Comparison of ENCODE assay signal across 1 cellular context in the genomic region with DNA sequence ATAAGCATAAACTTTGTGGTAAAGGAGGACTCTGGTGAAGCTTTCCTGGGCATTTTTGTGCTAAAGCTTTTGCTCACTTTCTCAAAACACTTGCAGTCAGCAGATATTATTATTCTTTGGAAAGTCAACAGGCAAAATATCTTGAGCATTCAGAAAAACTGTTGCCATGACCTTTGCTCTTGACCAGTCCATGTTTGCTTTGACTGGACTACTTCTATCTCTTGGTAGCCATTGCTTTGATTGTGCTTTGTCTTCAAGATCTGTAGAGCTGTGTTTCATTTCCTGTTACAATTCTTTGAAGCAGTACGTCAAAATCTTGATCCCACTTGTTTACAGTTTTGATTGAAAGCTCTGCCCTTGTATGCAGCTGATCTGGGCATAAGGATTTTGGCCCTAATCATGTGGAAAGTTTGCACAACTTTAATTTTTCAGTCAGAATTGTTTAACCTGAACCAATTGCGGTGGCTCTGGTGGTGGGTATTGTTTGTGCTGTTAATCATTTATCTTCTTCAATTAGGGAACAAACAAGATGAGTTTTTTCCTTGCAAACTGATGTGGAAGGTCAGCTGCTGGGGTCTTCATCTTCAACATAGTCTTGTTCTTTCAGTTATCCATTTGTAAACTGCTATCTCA.
TF ChIP-seq lines count a peak whose summit lies in the region.

No MANE protein-coding gene starts in this region.

TF ChIP-seq in HepG2, 621 proteins besides CTCF, POLR2A, EP300 and RAD21 (continued from another document and continues in another):
- TF ChIP-seq, protein P1, sequence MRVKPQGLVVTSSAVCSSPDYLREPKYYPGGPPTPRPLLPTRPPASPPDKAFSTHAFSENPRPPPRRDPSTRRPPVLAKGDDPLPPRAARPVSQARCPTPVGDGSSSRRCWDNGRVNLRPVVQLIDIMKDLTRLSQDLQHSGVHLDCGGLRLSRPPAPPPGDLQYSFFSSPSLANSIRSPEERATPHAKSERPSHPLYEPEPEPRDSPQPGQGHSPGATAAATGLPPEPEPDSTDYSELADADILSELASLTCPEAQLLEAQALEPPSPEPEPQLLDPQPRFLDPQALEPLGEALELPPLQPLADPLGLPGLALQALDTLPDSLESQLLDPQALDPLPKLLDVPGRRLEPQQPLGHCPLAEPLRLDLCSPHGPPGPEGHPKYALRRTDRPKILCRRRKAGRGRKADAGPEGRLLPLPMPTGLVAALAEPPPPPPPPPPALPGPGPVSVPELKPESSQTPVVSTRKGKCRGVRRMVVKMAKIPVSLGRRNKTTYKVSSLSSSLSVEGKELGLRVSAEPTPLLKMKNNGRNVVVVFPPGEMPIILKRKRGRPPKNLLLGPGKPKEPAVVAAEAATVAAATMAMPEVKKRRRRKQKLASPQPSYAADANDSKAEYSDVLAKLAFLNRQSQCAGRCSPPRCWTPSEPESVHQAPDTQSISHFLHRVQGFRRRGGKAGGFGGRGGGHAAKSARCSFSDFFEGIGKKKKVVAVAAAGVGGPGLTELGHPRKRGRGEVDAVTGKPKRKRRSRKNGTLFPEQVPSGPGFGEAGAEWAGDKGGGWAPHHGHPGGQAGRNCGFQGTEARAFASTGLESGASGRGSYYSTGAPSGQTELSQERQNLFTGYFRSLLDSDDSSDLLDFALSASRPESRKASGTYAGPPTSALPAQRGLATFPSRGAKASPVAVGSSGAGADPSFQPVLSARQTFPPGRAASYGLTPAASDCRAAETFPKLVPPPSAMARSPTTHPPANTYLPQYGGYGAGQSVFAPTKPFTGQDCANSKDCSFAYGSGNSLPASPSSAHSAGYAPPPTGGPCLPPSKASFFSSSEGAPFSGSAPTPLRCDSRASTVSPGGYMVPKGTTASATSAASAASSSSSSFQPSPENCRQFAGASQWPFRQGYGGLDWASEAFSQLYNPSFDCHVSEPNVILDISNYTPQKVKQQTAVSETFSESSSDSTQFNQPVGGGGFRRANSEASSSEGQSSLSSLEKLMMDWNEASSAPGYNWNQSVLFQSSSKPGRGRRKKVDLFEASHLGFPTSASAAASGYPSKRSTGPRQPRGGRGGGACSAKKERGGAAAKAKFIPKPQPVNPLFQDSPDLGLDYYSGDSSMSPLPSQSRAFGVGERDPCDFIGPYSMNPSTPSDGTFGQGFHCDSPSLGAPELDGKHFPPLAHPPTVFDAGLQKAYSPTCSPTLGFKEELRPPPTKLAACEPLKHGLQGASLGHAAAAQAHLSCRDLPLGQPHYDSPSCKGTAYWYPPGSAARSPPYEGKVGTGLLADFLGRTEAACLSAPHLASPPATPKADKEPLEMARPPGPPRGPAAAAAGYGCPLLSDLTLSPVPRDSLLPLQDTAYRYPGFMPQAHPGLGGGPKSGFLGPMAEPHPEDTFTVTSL (CRISPR knock-in tag; IDR thresholded peaks at IDR 0.05; ENCODE audit: borderline replicate concordance), result no peak
- TF ChIP-seq ZNF326 (CRISPR knock-in tag; IDR thresholded peaks at IDR 0.05; ENCODE audit: borderline replicate concordance) (no peak), RARA (CRISPR knock-in tag; IDR thresholded peaks at IDR 0.05) (peak; percentile 44; the same call in 1 of the 2 replicates), MEIS2 (CRISPR knock-in tag; IDR thresholded peaks at IDR 0.05) (no peak), ZNF776 (CRISPR knock-in tag; IDR thresholded peaks at IDR 0.05) (no peak), ZSCAN29 (CRISPR knock-in tag; conservative IDR thresholded peaks at IDR 0.05) (no peak), ZBTB8A (CRISPR knock-in tag; IDR thresholded peaks at IDR 0.05; ENCODE audit: borderline replicate concordance, low read depth) (no peak), WIZ (CRISPR knock-in tag; IDR thresholded peaks at IDR 0.05) (no peak), HNF4A (CRISPR knock-in tag; IDR thresholded peaks at IDR 0.05) (peak; percentile 86), TBP (CRISPR knock-in tag; IDR thresholded peaks at IDR 0.05) (no peak), ZNF121 (CRISPR knock-in tag; IDR thresholded peaks at IDR 0.05) (no peak), ZNF563 (CRISPR knock-in tag; IDR thresholded peaks at IDR 0.05) (no peak), NCOA1 (CRISPR knock-in tag; IDR thresholded peaks at IDR 0.05) (no peak), ZNF274 (CRISPR knock-in tag; IDR thresholded peaks at IDR 0.05) (no peak), SMAD9 (CRISPR knock-in tag; IDR thresholded peaks at IDR 0.05) (no peak), BORCS8-MEF2B (CRISPR knock-in tag; IDR thresholded peaks at IDR 0.05) (no peak), MBNL3 (CRISPR knock-in tag; conservative IDR thresholded peaks at IDR 0.05) (no peak), RBM39 (IDR thresholded peaks at IDR 0.05; ENCODE audit: low read depth, low read length, poor library complexity, severe bottlenecking) (no peak), PTBP1 (IDR thresholded peaks at IDR 0.05; ENCODE audit: low read depth, low read length, poor library complexity, severe bottlenecking) (no peak), FOSL1 (CRISPR knock-in tag; IDR thresholded peaks at IDR 0.05; ENCODE audit: borderline replicate concordance) (no peak), HMGA1 (CRISPR knock-in tag; conservative IDR thresholded peaks at IDR 0.05) (no peak), ZBTB7A (CRISPR knock-in tag; IDR thresholded peaks at IDR 0.05) (no peak), ONECUT2 (CRISPR knock-in tag; IDR thresholded peaks at IDR 0.05) (no peak), RXRB (CRISPR knock-in tag; IDR thresholded peaks at IDR 0.05; ENCODE audit: borderline replicate concordance) (peak; percentile 8; the same call in 1 of the 2 replicates), NR2F6 (IDR thresholded peaks at IDR 0.05) (peak; percentile 58), NR2F6 (CRISPR knock-in tag; IDR thresholded peaks at IDR 0.05) (no peak), ELF4 (CRISPR knock-in tag; IDR thresholded peaks at IDR 0.05; ENCODE audit: borderline replicate concordance) (no peak), TMF1 (CRISPR knock-in tag; IDR thresholded peaks at IDR 0.05; ENCODE audit: low read depth) (no peak), POGZ (CRISPR knock-in tag; IDR thresholded peaks at IDR 0.05) (peak; percentile 83), ZNF160 (CRISPR knock-in tag; IDR thresholded peaks at IDR 0.05) (no peak), ZNF292 (CRISPR knock-in tag; IDR thresholded peaks at IDR 0.05; ENCODE audit: borderline replicate concordance, low read depth) (no peak), PHF8 (CRISPR knock-in tag; IDR thresholded peaks at IDR 0.05) (no peak), PAWR (CRISPR knock-in tag; IDR thresholded peaks at IDR 0.05; ENCODE audit: borderline replicate concordance) (no peak)
- TF ChIP-seq, protein P2, sequence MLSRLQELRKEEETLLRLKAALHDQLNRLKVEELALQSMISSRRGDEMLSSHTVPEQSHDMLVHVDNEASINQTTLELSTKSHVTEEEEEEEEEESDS (CRISPR knock-in tag; IDR thresholded peaks at IDR 0.05; ENCODE audit: borderline replicate concordance), result no peak
- TF ChIP-seq, protein P3, sequence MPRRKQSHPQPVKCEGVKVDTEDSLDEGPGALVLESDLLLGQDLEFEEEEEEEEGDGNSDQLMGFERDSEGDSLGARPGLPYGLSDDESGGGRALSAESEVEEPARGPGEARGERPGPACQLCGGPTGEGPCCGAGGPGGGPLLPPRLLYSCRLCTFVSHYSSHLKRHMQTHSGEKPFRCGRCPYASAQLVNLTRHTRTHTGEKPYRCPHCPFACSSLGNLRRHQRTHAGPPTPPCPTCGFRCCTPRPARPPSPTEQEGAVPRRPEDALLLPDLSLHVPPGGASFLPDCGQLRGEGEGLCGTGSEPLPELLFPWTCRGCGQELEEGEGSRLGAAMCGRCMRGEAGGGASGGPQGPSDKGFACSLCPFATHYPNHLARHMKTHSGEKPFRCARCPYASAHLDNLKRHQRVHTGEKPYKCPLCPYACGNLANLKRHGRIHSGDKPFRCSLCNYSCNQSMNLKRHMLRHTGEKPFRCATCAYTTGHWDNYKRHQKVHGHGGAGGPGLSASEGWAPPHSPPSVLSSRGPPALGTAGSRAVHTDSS (CRISPR knock-in tag; conservative IDR thresholded peaks at IDR 0.05), result no peak
- TF ChIP-seq, protein P4, sequence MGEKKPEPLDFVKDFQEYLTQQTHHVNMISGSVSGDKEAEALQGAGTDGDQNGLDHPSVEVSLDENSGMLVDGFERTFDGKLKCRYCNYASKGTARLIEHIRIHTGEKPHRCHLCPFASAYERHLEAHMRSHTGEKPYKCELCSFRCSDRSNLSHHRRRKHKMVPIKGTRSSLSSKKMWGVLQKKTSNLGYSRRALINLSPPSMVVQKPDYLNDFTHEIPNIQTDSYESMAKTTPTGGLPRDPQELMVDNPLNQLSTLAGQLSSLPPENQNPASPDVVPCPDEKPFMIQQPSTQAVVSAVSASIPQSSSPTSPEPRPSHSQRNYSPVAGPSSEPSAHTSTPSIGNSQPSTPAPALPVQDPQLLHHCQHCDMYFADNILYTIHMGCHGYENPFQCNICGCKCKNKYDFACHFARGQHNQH (CRISPR knock-in tag; IDR thresholded peaks at IDR 0.05), result no peak
- TF ChIP-seq, protein P5, sequence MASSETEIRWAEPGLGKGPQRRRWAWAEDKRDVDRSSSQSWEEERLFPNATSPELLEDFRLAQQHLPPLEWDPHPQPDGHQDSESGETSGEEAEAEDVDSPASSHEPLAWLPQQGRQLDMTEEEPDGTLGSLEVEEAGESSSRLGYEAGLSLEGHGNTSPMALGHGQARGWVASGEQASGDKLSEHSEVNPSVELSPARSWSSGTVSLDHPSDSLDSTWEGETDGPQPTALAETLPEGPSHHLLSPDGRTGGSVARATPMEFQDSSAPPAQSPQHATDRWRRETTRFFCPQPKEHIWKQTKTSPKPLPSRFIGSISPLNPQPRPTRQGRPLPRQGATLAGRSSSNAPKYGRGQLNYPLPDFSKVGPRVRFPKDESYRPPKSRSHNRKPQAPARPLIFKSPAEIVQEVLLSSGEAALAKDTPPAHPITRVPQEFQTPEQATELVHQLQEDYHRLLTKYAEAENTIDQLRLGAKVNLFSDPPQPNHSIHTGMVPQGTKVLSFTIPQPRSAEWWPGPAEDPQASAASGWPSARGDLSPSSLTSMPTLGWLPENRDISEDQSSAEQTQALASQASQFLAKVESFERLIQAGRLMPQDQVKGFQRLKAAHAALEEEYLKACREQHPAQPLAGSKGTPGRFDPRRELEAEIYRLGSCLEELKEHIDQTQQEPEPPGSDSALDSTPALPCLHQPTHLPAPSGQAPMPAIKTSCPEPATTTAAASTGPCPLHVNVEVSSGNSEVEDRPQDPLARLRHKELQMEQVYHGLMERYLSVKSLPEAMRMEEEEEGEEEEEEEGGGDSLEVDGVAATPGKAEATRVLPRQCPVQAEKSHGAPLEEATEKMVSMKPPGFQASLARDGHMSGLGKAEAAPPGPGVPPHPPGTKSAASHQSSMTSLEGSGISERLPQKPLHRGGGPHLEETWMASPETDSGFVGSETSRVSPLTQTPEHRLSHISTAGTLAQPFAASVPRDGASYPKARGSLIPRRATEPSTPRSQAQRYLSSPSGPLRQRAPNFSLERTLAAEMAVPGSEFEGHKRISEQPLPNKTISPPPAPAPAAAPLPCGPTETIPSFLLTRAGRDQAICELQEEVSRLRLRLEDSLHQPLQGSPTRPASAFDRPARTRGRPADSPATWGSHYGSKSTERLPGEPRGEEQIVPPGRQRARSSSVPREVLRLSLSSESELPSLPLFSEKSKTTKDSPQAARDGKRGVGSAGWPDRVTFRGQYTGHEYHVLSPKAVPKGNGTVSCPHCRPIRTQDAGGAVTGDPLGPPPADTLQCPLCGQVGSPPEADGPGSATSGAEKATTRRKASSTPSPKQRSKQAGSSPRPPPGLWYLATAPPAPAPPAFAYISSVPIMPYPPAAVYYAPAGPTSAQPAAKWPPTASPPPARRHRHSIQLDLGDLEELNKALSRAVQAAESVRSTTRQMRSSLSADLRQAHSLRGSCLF (CRISPR knock-in tag; IDR thresholded peaks at IDR 0.05; ENCODE audit: borderline replicate concordance), result no peak
- TF ChIP-seq, protein P6, sequence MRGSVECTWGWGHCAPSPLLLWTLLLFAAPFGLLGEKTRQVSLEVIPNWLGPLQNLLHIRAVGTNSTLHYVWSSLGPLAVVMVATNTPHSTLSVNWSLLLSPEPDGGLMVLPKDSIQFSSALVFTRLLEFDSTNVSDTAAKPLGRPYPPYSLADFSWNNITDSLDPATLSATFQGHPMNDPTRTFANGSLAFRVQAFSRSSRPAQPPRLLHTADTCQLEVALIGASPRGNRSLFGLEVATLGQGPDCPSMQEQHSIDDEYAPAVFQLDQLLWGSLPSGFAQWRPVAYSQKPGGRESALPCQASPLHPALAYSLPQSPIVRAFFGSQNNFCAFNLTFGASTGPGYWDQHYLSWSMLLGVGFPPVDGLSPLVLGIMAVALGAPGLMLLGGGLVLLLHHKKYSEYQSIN (CRISPR knock-in tag; IDR thresholded peaks at IDR 0.05; ENCODE audit: borderline replicate concordance), result no peak
- TF ChIP-seq, protein P7, sequence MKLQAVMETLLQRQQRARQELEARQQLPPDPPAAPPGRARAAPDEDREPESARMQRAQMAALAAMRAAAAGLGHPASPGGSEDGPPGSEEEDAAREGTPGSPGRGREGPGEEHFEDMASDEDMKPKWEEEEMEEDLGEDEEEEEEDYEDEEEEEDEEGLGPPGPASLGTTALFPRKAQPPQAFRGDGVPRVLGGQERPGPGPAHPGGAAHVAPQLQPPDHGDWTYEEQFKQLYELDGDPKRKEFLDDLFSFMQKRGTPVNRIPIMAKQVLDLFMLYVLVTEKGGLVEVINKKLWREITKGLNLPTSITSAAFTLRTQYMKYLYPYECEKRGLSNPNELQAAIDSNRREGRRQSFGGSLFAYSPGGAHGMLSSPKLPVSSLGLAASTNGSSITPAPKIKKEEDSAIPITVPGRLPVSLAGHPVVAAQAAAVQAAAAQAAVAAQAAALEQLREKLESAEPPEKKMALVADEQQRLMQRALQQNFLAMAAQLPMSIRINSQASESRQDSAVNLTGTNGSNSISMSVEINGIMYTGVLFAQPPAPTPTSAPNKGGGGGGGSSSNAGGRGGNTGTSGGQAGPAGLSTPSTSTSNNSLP (IDR thresholded peaks at IDR 0.05; ENCODE audit: low read depth, low read length), result no peak
- TF ChIP-seq, protein P8, sequence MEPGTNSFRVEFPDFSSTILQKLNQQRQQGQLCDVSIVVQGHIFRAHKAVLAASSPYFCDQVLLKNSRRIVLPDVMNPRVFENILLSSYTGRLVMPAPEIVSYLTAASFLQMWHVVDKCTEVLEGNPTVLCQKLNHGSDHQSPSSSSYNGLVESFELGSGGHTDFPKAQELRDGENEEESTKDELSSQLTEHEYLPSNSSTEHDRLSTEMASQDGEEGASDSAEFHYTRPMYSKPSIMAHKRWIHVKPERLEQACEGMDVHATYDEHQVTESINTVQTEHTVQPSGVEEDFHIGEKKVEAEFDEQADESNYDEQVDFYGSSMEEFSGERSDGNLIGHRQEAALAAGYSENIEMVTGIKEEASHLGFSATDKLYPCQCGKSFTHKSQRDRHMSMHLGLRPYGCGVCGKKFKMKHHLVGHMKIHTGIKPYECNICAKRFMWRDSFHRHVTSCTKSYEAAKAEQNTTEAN (CRISPR knock-in tag; conservative IDR thresholded peaks at IDR 0.05), result no peak
- TF ChIP-seq, protein P9, sequence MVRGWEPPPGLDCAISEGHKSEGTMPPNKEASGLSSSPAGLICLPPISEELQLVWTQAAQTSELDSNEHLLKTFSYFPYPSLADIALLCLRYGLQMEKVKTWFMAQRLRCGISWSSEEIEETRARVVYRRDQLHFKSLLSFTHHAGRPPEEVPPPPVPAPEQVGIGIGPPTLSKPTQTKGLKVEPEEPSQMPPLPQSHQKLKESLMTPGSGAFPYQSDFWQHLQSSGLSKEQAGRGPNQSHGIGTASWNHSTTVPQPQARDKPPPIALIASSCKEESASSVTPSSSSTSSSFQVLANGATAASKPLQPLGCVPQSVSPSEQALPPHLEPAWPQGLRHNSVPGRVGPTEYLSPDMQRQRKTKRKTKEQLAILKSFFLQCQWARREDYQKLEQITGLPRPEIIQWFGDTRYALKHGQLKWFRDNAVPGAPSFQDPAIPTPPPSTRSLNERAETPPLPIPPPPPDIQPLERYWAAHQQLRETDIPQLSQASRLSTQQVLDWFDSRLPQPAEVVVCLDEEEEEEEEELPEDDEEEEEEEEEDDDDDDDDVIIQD (CRISPR knock-in tag; IDR thresholded peaks at IDR 0.05; ENCODE audit: low read depth), result peak; percentile 85
- TF ChIP-seq, protein P10, sequence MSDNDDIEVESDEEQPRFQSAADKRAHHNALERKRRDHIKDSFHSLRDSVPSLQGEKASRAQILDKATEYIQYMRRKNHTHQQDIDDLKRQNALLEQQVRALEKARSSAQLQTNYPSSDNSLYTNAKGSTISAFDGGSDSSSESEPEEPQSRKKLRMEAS (IDR thresholded peaks at IDR 0.05), result no peak
